In the genomic region with DNA sequence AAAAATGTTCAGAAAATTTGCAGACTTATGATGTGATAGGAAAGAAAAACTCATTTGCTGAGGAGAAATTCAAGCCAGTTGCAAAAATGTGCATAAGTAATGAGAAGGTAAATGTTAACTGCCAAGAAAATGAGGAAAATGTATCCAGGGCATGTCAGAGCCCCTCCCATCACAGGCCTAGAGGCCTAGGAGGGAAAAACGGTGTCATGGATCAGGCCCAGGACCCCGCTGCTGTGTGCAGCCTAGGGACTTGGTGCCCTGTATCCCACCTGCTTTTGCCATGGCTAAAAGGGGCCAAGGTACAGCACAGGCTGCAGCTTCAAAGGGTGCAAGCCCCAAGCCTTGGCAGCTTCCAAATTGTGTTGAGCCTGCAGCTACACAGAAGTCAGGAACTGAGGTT, we compare ENCODE assay signal across 29 cellular contexts.
"Had no signal": no experiment of that assay in that cellular context is flagged by ENCODE, and none has a peak within 500 bp of the region (broad histone marks: within the 10 kb centered on the region; RNA-seq: fewer than 3 reads in every experiment).

No MANE protein-coding gene starts in this region.

- ATAC-seq: stimulated activated effector memory CD8-positive, alpha-beta T cell treated with anti-CD3 and anti-CD28 coated beads, Interleukin-12 subunit alpha, Interleukin-12 subunit beta, amount 100 ng/mL, for 72 hours; stimulated activated memory B cell treated with anti-CD40 and anti-IgM and Interleukin-4, amounts not matched to agents 10 μg/mL and 1 μg/mL and 100 μg/mL, for 72 hours; stimulated activated naive B cell treated with anti-CD40 and anti-IgM and Interleukin-4, amounts not matched to agents 10 μg/mL and 1 μg/mL and 100 μg/mL, for 72 hours; stimulated activated naive CD8-positive, alpha-beta T cell treated with anti-CD3 and anti-CD28 coated beads, Interleukin-15, amount 100 ng/mL, for 72 hours; stimulated activated naive CD8-positive, alpha-beta T cell treated with anti-CD3 and anti-CD28 coated beads, Interleukin-15, Interleukin-2, amounts not matched to agents 100 U/mL and 50 U/mL, for 24 hours; upper lobe of right lung had no signal

- H3K4me1 ChIP-seq: stomach, suprapubic skin, testis, thyroid gland, tibial artery, tibial nerve, transverse colon, upper lobe of left lung, upper lobe of right lung, uterus, vagina had no signal

- H3K36me3 ChIP-seq: stomach, suprapubic skin, thoracic aorta, thyroid gland, tibial artery, tibial nerve, transverse colon, upper lobe of left lung, upper lobe of right lung, uterus, vagina had no signal

- DNase-seq: stimulated activated CD4-positive, alpha-beta T cell treated with anti-CD3 and anti-CD28 coated beads, Interleukin-2, amount 100 ng/mL, for 48 hours; stimulated activated CD4-positive, alpha-beta T cell treated with anti-CD3 and anti-CD28 coated beads, Interleukin-4, amount 100 ng/mL, for 1 hour; stimulated activated CD4-positive, alpha-beta T cell treated with anti-CD3 and anti-CD28 coated beads, Interleukin-4, amount 100 ng/mL, for 24 hours; stimulated activated CD4-positive, alpha-beta T cell treated with anti-CD3 and anti-CD28 coated beads, Interleukin-4, amount 100 ng/mL, for 4 hours; stimulated activated CD8-positive, alpha-beta memory T cell treated with anti-CD3 and anti-CD28 coated beads, Interleukin-4, amount 100 ng/mL, for 48 hours; stimulated activated naive B cell treated with anti-CD40 and anti-IgM and Interleukin-4, amounts not matched to agents 10 μg/mL and 1 μg/mL and 100 μg/mL, for 72 hours; stimulated activated naive CD4-positive, alpha-beta T cell; stimulated activated naive CD4-positive, alpha-beta T cell treated with Interleukin-2 at 50 U/mL for 16 hours; stimulated activated naive CD8-positive, alpha-beta T cell treated with anti-CD3 and anti-CD28 coated beads, Interleukin-15, amount 100 ng/mL, for 72 hours; stimulated activated naive CD8-positive, alpha-beta T cell treated with anti-CD3 and anti-CD28 coated beads, Interleukin-15, Interleukin-2, amounts not matched to agents 100 U/mL and 50 U/mL, for 24 hours; stomach; substantia nigra; testis; thyroid gland; tibial artery; transverse colon; trophoblast cell; upper lobe of left lung; upper lobe of right lung; uterus had no signal

- H3K4me1 Mint-ChIP-seq: stimulated activated effector memory CD8-positive, alpha-beta T cell treated with anti-CD3 and anti-CD28 coated beads, Interleukin-12 subunit alpha, Interleukin-12 subunit beta, amount 100 ng/mL, for 72 hours; stimulated activated memory B cell treated with anti-CD40 and anti-IgM and Interleukin-4, amounts not matched to agents 10 μg/mL and 1 μg/mL and 100 μg/mL, for 72 hours; stimulated activated naive B cell treated with anti-CD40 and anti-IgM and Interleukin-4, amounts not matched to agents 10 μg/mL and 1 μg/mL and 100 μg/mL, for 72 hours; stimulated activated naive CD8-positive, alpha-beta T cell treated with anti-CD3 and anti-CD28 coated beads, Interleukin-15, amount 100 ng/mL, for 72 hours had no signal

- FAIRE-seq: urothelium cell line had no signal

- H3K36me3 Mint-ChIP-seq: stimulated activated effector memory CD8-positive, alpha-beta T cell treated with anti-CD3 and anti-CD28 coated beads, Interleukin-12 subunit alpha, Interleukin-12 subunit beta, amount 100 ng/mL, for 72 hours; stimulated activated memory B cell treated with anti-CD40 and anti-IgM and Interleukin-4, amounts not matched to agents 10 μg/mL and 1 μg/mL and 100 μg/mL, for 72 hours; stimulated activated naive B cell treated with anti-CD40 and anti-IgM and Interleukin-4, amounts not matched to agents 10 μg/mL and 1 μg/mL and 100 μg/mL, for 72 hours; type B pancreatic cell had no signal

- H3K27me3 Mint-ChIP-seq: stimulated activated memory B cell treated with anti-CD40 and anti-IgM and Interleukin-4, amounts not matched to agents 10 μg/mL and 1 μg/mL and 100 μg/mL, for 72 hours; stimulated activated naive B cell treated with anti-CD40 and anti-IgM and Interleukin-4, amounts not matched to agents 10 μg/mL and 1 μg/mL and 100 μg/mL, for 72 hours; stimulated activated naive CD8-positive, alpha-beta T cell treated with anti-CD3 and anti-CD28 coated beads, Interleukin-15, amount 100 ng/mL, for 72 hours; stimulated activated naive CD8-positive, alpha-beta T cell treated with anti-CD3 and anti-CD28 coated beads, Interleukin-15, Interleukin-2, amounts not matched to agents 100 ng/mL and 50 ng/mL, for 24 hours; type B pancreatic cell had no signal

- H3K27ac ChIP-seq: stomach, suprapubic skin, testis, thoracic aorta, thyroid gland, tibial artery, tibial nerve, transverse colon, upper lobe of left lung, upper lobe of right lung, uterus, vagina had no signal

- H3K4me3 Mint-ChIP-seq: stimulated activated effector memory CD8-positive, alpha-beta T cell treated with anti-CD3 and anti-CD28 coated beads, Interleukin-12 subunit alpha, Interleukin-12 subunit beta, amount 100 ng/mL, for 72 hours; stimulated activated memory B cell treated with anti-CD40 and anti-IgM and Interleukin-4, amounts not matched to agents 10 μg/mL and 1 μg/mL and 100 μg/mL, for 72 hours; stimulated activated naive B cell treated with anti-CD40 and anti-IgM and Interleukin-4, amounts not matched to agents 10 μg/mL and 1 μg/mL and 100 μg/mL, for 72 hours; stimulated activated naive CD8-positive, alpha-beta T cell treated with anti-CD3 and anti-CD28 coated beads, Interleukin-15, amount 100 ng/mL, for 72 hours; stimulated activated naive CD8-positive, alpha-beta T cell treated with anti-CD3 and anti-CD28 coated beads, Interleukin-15, Interleukin-2, amounts not matched to agents 100 ng/mL and 50 ng/mL, for 24 hours; type B pancreatic cell had no signal

- H3K27ac Mint-ChIP-seq: stimulated activated effector memory CD8-positive, alpha-beta T cell treated with anti-CD3 and anti-CD28 coated beads, Interleukin-12 subunit alpha, Interleukin-12 subunit beta, amount 100 ng/mL, for 72 hours; stimulated activated memory B cell treated with anti-CD40 and anti-IgM and Interleukin-4, amounts not matched to agents 10 μg/mL and 1 μg/mL and 100 μg/mL, for 72 hours; stimulated activated naive B cell treated with anti-CD40 and anti-IgM and Interleukin-4, amounts not matched to agents 10 μg/mL and 1 μg/mL and 100 μg/mL, for 72 hours; stimulated activated naive CD8-positive, alpha-beta T cell treated with anti-CD3 and anti-CD28 coated beads, Interleukin-15, amount 100 ng/mL, for 72 hours; type B pancreatic cell had no signal

- H3K27me3 ChIP-seq: stomach, suprapubic skin, testis, thyroid gland, tibial artery, tibial nerve, transverse colon, upper lobe of left lung, upper lobe of right lung, uterus, vagina had no signal

- H3K4me3 ChIP-seq: stomach, suprapubic skin, testis, thoracic aorta, thyroid gland, tibial artery, tibial nerve, transverse colon, upper lobe of left lung, upper lobe of right lung, uterus, vagina had no signal

- H3K9me3 ChIP-seq: suprapubic skin, testis, thoracic aorta, thyroid gland, uterus, vagina had no signal
